ENCODE assay signal across 27 cellular contexts in genomic region chr12:17322090-17322489, GRCh38.
"Had no signal": no experiment of that assay in that cellular context is flagged by ENCODE, and none has a peak within 500 bp of the region (broad histone marks: within the 10 kb centered on the region; RNA-seq: fewer than 3 reads in every experiment).

No MANE protein-coding gene starts in this region.

- H3K36me3 Mint-ChIP-seq: neural progenitor cell; stimulated activated effector memory CD8-positive, alpha-beta T cell treated with anti-CD3 and anti-CD28 coated beads, Interleukin-12 subunit alpha, Interleukin-12 subunit beta, amount 100 ng/mL, for 72 hours; stimulated activated naive B cell treated with anti-CD40 and anti-IgM and Interleukin-4, amounts not matched to agents 10 μg/mL and 1 μg/mL and 100 μg/mL, for 72 hours had no signal

- H3K4me1 Mint-ChIP-seq: natural killer cell; nephron; neural progenitor cell; stimulated activated effector memory CD8-positive, alpha-beta T cell treated with anti-CD3 and anti-CD28 coated beads, Interleukin-12 subunit alpha, Interleukin-12 subunit beta, amount 100 ng/mL, for 72 hours; stimulated activated naive B cell treated with anti-CD40 and anti-IgM and Interleukin-4, amounts not matched to agents 10 μg/mL and 1 μg/mL and 100 μg/mL, for 72 hours had no signal

- H3K27me3 ChIP-seq: neural progenitor cell, right lobe of liver, sigmoid colon, stomach, thyroid gland, tibial nerve, upper lobe of left lung had no signal

- ATAC-seq: natural killer cell; psoas muscle; right cardiac atrium; stimulated activated effector memory CD8-positive, alpha-beta T cell treated with anti-CD3 and anti-CD28 coated beads, Interleukin-12 subunit alpha, Interleukin-12 subunit beta, amount 100 ng/mL, for 72 hours; stimulated activated naive B cell treated with anti-CD40 and anti-IgM and Interleukin-4, amounts not matched to agents 10 μg/mL and 1 μg/mL and 100 μg/mL, for 72 hours had no signal

- H3K27ac Mint-ChIP-seq: natural killer cell; nephron; neural progenitor cell; progenitor cell of endocrine pancreas; stimulated activated effector memory CD8-positive, alpha-beta T cell treated with anti-CD3 and anti-CD28 coated beads, Interleukin-12 subunit alpha, Interleukin-12 subunit beta, amount 100 ng/mL, for 72 hours; stimulated activated naive B cell treated with anti-CD40 and anti-IgM and Interleukin-4, amounts not matched to agents 10 μg/mL and 1 μg/mL and 100 μg/mL, for 72 hours; stimulated activated naive CD8-positive, alpha-beta T cell treated with anti-CD3 and anti-CD28 coated beads, Interleukin-15, Interleukin-2, amounts not matched to agents 100 ng/mL and 50 ng/mL, for 24 hours had no signal

- H3K27me3 Mint-ChIP-seq: progenitor cell of endocrine pancreas; stimulated activated naive B cell treated with anti-CD40 and anti-IgM and Interleukin-4, amounts not matched to agents 10 μg/mL and 1 μg/mL and 100 μg/mL, for 72 hours; stimulated activated naive CD8-positive, alpha-beta T cell treated with anti-CD3 and anti-CD28 coated beads, Interleukin-15, Interleukin-2, amounts not matched to agents 100 ng/mL and 50 ng/mL, for 24 hours had no signal

- H3K4me3 Mint-ChIP-seq: natural killer cell; nephron; neural progenitor cell; stimulated activated effector memory CD8-positive, alpha-beta T cell treated with anti-CD3 and anti-CD28 coated beads, Interleukin-12 subunit alpha, Interleukin-12 subunit beta, amount 100 ng/mL, for 72 hours; stimulated activated naive B cell treated with anti-CD40 and anti-IgM and Interleukin-4, amounts not matched to agents 10 μg/mL and 1 μg/mL and 100 μg/mL, for 72 hours; stimulated activated naive CD8-positive, alpha-beta T cell treated with anti-CD3 and anti-CD28 coated beads, Interleukin-15, Interleukin-2, amounts not matched to agents 100 ng/mL and 50 ng/mL, for 24 hours had no signal

- DNase-seq: natural killer cell; occipital lobe; ovary; posterior cingulate gyrus; psoas muscle; right cardiac atrium; right lobe of liver; sigmoid colon; small intestine; stimulated activated CD4-positive, alpha-beta T cell treated with anti-CD3 and anti-CD28 coated beads, Interleukin-15, amount 100 ng/mL, for 24 hours; stimulated activated CD4-positive, alpha-beta T cell treated with anti-CD3 and anti-CD28 coated beads, Interleukin-2, amount 100 ng/mL, for 24 hours; stimulated activated CD4-positive, alpha-beta T cell treated with anti-CD3 and anti-CD28 coated beads, Interleukin-2, amount 100 ng/mL, for 48 hours; stimulated activated CD4-positive, alpha-beta T cell treated with anti-CD3 and anti-CD28 coated beads, Interleukin-4, amount 100 ng/mL, for 24 hours; stimulated activated naive B cell treated with anti-CD40 and anti-IgM and Interleukin-4, amounts not matched to agents 10 μg/mL and 1 μg/mL and 100 μg/mL, for 72 hours; stimulated activated naive CD4-positive, alpha-beta T cell treated with Interleukin-2 at 50 U/mL for 16 hours; stomach; thyroid gland; trophoblast cell; upper lobe of left lung had no signal

- H3K4me1 ChIP-seq: neural progenitor cell, parathyroid adenoma, psoas muscle, right lobe of liver, sigmoid colon, stomach, thyroid gland, tibial nerve, upper lobe of left lung had no signal

- H3K4me3 ChIP-seq: neural progenitor cell, ovary, psoas muscle, right lobe of liver, sigmoid colon, stomach, thoracic aorta, thyroid gland, tibial nerve, upper lobe of left lung had no signal

- H3K9me3 ChIP-seq: ovary, psoas muscle, right lobe of liver, thoracic aorta, thyroid gland had no signal

- H3K27ac ChIP-seq: neural progenitor cell, ovary, parathyroid adenoma, psoas muscle, right lobe of liver, sigmoid colon, stomach, thoracic aorta, thyroid gland, tibial nerve, upper lobe of left lung had no signal

- H3K9ac ChIP-seq: neural progenitor cell, parathyroid adenoma had no signal

- H3K36me3 ChIP-seq: neural progenitor cell, ovary, right lobe of liver, sigmoid colon, stomach, thoracic aorta, thyroid gland, tibial nerve, upper lobe of left lung had no signal
